Comparison of ENCODE assay signal across 21 cellular contexts in the genomic region with DNA sequence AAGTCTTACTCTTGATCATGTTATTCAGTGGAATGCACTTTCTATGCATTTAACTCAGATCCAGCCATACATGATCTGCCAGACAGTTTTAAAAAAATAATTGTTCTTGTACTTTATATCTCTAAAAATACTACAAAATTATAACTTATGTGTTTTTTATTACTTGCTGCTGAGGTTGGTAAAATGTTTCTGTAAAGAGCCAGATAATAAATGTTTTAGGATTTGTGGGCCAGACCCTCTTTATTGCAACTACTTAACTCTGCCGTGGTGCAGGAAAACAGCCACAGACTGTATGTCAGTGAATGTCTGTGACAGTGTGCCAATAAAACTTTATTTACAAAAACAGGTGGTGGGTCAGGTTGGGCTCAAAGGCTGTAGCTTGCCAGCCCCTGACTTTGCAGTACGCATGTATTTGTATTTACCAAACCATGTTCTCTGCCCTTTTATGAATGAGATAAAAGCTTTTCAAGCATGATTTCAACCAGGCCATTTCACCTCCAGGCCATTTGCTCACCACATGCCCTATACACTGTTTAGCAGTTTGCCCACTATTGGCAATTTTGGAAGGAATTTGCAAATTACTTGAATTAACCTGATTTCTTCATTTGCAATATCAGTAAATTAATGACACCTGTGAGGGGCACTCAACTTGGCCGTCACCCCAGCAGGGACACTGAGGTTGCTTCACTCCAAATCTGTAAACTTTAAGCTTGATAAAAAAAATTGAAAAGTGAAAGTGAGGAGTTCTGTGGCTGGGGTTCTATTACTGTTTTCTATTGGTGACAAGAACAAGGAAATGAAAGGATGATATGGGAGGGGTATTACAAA.
DNase-seq lines count a peak whose midpoint lies in the region; ATAC-seq and TF ChIP-seq lines count a peak whose summit lies in the region.
"Had no signal": no experiment of that assay in that cellular context is flagged by ENCODE, and none has a peak within 500 bp of the region (broad histone marks: within the 10 kb centered on the region; RNA-seq: fewer than 3 reads in every experiment).

No MANE protein-coding gene starts in this region.

- H3K4me2 ChIP-seq in SK-N-SH, result no peak overlapping the region
- H3K4me2 ChIP-seq: A549 had no signal

- H3K36me3 Mint-ChIP-seq in T-helper 17 cell (ENCODE audit: low read depth), result peaks cover 3% of the 10 kb centered on the region
- H3K36me3 Mint-ChIP-seq: CD4-positive, CD25-positive, alpha-beta regulatory T cell; T-cell had no signal

- ATAC-seq in SK-N-SH treated with all-trans-retinoic acid at 6 μM for 48 hours (no peak), HG03469 (IDR thresholded peaks at IDR 0.05; ENCODE audit: unreplicated experiment) (no peak), omental fat pad (ENCODE audit: low FRiP score) (no peak), T-helper 17 cell (no peak)
- ATAC-seq: A549, T-cell had no signal

- H3K36me3 ChIP-seq in SK-N-SH (replicated peaks in 1 of 2; ENCODE audit: control insufficient read depth in 1 of 2, insufficient read depth in 2 of 2, low read length in 1 of 2), result no peaks in the 10 kb centered on the region

- TF ChIP-seq EP300 in SK-N-SH (IDR thresholded peaks at IDR 0.05; ENCODE audit: borderline replicate concordance in 1 of 2, low read depth in 1 of 2, low read length in 1 of 2), result no peak

- no peak overlapping the region for H3K4me3 ChIP-seq in SK-N-SH (ENCODE audit: low read depth in 2 of 2, low read length in 1 of 2)
- H3K4me3 ChIP-seq: A549 had no signal

- POLR2A ChIA-PET in SK-N-SH (lab: Yijun Ruan, JAX), result no interaction called here

- H3K9ac ChIP-seq in SK-N-SH, result no peak overlapping the region

- no peaks in the 10 kb centered on the region for H3K9me2 ChIP-seq in SK-N-SH

- no peaks in the 10 kb centered on the region for H4K20me1 ChIP-seq in SK-N-SH (ENCODE audit: insufficient read depth)

- no peak overlapping the region for H3K27ac Mint-ChIP-seq in T-helper 17 cell
- H3K27ac Mint-ChIP-seq: B cell; CD4-positive, CD25-positive, alpha-beta regulatory T cell; HFFc6; T-cell had no signal

- H3K4me1 ChIP-seq in SK-N-SH (ENCODE audit: control insufficient read depth in 1 of 2, insufficient read depth in 2 of 2, low read depth in 1 of 2, low read length in 1 of 2), result peaks cover 16% of the 10 kb centered on the region in 2 experiments; a peak in 3 of 4 replicates

- H3K79me2 ChIP-seq in SK-N-SH (ENCODE audit: insufficient read depth), result no peaks in the 10 kb centered on the region

- H3K9me3 ChIP-seq in SK-N-SH (no peaks in the 10 kb centered on the region), T-helper 17 cell (ENCODE audit: control insufficient read depth, low read length, poor library complexity, severe bottlenecking) (no peaks in the 10 kb centered on the region)

- no peak overlapping the region for H3K27ac ChIP-seq in SK-N-SH (ENCODE audit: low read depth in 2 of 2, low read length in 1 of 2)

- H3K4me3 Mint-ChIP-seq in T-helper 17 cell, result no peak overlapping the region
- H3K4me3 Mint-ChIP-seq: B cell; CD4-positive, CD25-positive, alpha-beta regulatory T cell; HFFc6; T-cell had no signal

- no peaks in the 10 kb centered on the region for H3K27me3 ChIP-seq in SK-N-SH (ENCODE audit: insufficient read depth)

- peak; percentile 13 for DNase-seq in SK-N-SH
- peak; percentile 18 for DNase-seq in OCI-M1 (lab: John Stamatoyannopoulos, UW)
- peak; percentile 11 for DNase-seq in mesenteric fat pad (ENCODE audit: low spot score)
- no peak for DNase-seq in omental fat pad (ENCODE audit: low spot score)
- no peak for DNase-seq in NCI-H2081 (lab: John Stamatoyannopoulos, UW)
- DNase-seq in T-helper 17 cell, result no peak
- DNase-seq: CD4-positive, CD25-positive, alpha-beta regulatory T cell; GF-D8; H7; HFFc6; Kasumi-1; NCI-H1105 treated with DMSO at 0.1 percent for 48 hours; NCI-H2029 treated with DMSO at 0.1 percent for 48 hours; NCI-H2171 treated with DMSO at 0.1 percent for 48 hours; NCI-H526; SIG-M5; T-cell had no signal

- peaks cover 7% of the 10 kb centered on the region for H3K4me1 Mint-ChIP-seq in T-helper 17 cell
- H3K4me1 Mint-ChIP-seq: B cell; CD4-positive, CD25-positive, alpha-beta regulatory T cell; T-cell had no signal

- H3F3A ChIP-seq in SK-N-SH (replicated peaks; ENCODE audit: insufficient read depth), result no peaks in the 10 kb centered on the region

- CTCF ChIA-PET in SK-N-SH (lab: Yijun Ruan, JAX), result interaction anchor here (0.6 kb wide), 1 partner anchor 29 kb away, joined by 3 read pairs; no protein-coding TSS in a partner anchor

- 94% methylated on average over 3 of the region's 3 CpGs for WGBS in SK-N-SH (ENCODE audit: low lambda C conversion rate)

- no peak for TF ChIP-seq CTCF in SK-N-SH (IDR thresholded peaks at IDR 0.05)
- no peak for TF ChIP-seq CTCF in omental fat pad (IDR thresholded peaks at IDR 0.05)

- H2AFZ ChIP-seq in SK-N-SH (ENCODE audit: low read depth), result no peak overlapping the region

- no peak for TF ChIP-seq RAD21 in SK-N-SH (IDR thresholded peaks at IDR 0.05; ENCODE audit: low read length)

- H3K27me3 Mint-ChIP-seq in T-helper 17 cell, result peaks cover 28% of the 10 kb centered on the region

TF ChIP-seq in SK-N-SH, 30 proteins besides CTCF, POLR2A, EP300 and RAD21:
- TF ChIP-seq NFIC (IDR thresholded peaks at IDR 0.05; ENCODE audit: borderline replicate concordance), result no peak
- no peak for TF ChIP-seq NRF1 (IDR thresholded peaks at IDR 0.05; ENCODE audit: low read depth, low read length)
- no peak for TF ChIP-seq JUND (IDR thresholded peaks at IDR 0.05)
- no peak for TF ChIP-seq RFX5 (IDR thresholded peaks at IDR 0.05; ENCODE audit: low read length)
- TF ChIP-seq FOSL2 (IDR thresholded peaks at IDR 0.05; ENCODE audit: borderline replicate concordance, low read depth), result no peak
- no peak for TF ChIP-seq EZH2phosphoT487 (IDR thresholded peaks at IDR 0.05; ENCODE audit: borderline replicate concordance, low read depth)
- no peak for TF ChIP-seq RXRA (IDR thresholded peaks at IDR 0.05; ENCODE audit: borderline replicate concordance, low read depth)
- TF ChIP-seq SMC3 (IDR thresholded peaks at IDR 0.05; ENCODE audit: low read depth, low read length), result no peak
- no peak for TF ChIP-seq MXI1 (IDR thresholded peaks at IDR 0.05; ENCODE audit: low read depth, low read length)

TF ChIP-seq in SK-N-SH treated with all-trans-retinoic acid at 6 μM for 48 hours, 23 proteins besides CTCF, POLR2A, EP300 and RAD21 (continues in another document):
- TF ChIP-seq ZNF70 (CRISPR knock-in tag; IDR thresholded peaks at IDR 0.05) (no peak), PPARA (CRISPR knock-in tag; IDR thresholded peaks at IDR 0.05; ENCODE audit: borderline replicate concordance) (no peak), OSR1 (CRISPR knock-in tag; IDR thresholded peaks at IDR 0.05) (no peak), CSDC2 (CRISPR knock-in tag; IDR thresholded peaks at IDR 0.05) (no peak), ZNF565 (CRISPR knock-in tag; conservative IDR thresholded peaks at IDR 0.05; ENCODE audit: low read depth) (no peak), ZC3H10 (CRISPR knock-in tag; IDR thresholded peaks at IDR 0.05) (no peak), ZFP3 (CRISPR knock-in tag; IDR thresholded peaks at IDR 0.05) (no peak), RARB (CRISPR knock-in tag; IDR thresholded peaks at IDR 0.05) (no peak), GLIS3 (CRISPR knock-in tag; IDR thresholded peaks at IDR 0.05) (no peak), TOX (CRISPR knock-in tag; IDR thresholded peaks at IDR 0.05; ENCODE audit: borderline replicate concordance) (no peak), BACH2 (CRISPR knock-in tag; IDR thresholded peaks at IDR 0.05; ENCODE audit: borderline replicate concordance) (no peak)
- TF ChIP-seq, protein P1, sequence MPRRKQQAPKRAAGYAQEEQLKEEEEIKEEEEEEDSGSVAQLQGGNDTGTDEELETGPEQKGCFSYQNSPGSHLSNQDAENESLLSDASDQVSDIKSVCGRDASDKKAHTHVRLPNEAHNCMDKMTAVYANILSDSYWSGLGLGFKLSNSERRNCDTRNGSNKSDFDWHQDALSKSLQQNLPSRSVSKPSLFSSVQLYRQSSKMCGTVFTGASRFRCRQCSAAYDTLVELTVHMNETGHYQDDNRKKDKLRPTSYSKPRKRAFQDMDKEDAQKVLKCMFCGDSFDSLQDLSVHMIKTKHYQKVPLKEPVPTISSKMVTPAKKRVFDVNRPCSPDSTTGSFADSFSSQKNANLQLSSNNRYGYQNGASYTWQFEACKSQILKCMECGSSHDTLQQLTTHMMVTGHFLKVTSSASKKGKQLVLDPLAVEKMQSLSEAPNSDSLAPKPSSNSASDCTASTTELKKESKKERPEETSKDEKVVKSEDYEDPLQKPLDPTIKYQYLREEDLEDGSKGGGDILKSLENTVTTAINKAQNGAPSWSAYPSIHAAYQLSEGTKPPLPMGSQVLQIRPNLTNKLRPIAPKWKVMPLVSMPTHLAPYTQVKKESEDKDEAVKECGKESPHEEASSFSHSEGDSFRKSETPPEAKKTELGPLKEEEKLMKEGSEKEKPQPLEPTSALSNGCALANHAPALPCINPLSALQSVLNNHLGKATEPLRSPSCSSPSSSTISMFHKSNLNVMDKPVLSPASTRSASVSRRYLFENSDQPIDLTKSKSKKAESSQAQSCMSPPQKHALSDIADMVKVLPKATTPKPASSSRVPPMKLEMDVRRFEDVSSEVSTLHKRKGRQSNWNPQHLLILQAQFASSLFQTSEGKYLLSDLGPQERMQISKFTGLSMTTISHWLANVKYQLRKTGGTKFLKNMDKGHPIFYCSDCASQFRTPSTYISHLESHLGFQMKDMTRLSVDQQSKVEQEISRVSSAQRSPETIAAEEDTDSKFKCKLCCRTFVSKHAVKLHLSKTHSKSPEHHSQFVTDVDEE (CRISPR knock-in tag; IDR thresholded peaks at IDR 0.05), result no peak
- TF ChIP-seq, protein P2, sequence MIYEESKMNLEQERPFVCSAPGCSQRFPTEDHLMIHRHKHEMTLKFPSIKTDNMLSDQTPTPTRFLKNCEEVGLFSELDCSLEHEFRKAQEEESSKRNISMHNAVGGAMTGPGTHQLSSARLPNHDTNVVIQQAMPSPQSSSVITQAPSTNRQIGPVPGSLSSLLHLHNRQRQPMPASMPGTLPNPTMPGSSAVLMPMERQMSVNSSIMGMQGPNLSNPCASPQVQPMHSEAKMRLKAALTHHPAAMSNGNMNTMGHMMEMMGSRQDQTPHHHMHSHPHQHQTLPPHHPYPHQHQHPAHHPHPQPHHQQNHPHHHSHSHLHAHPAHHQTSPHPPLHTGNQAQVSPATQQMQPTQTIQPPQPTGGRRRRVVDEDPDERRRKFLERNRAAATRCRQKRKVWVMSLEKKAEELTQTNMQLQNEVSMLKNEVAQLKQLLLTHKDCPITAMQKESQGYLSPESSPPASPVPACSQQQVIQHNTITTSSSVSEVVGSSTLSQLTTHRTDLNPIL (CRISPR knock-in tag; IDR thresholded peaks at IDR 0.05; ENCODE audit: low read depth), result no peak

Comparison
In these comparisons a context has a peak if more than half of its experiments do, and no peak if none do; other contexts are left out.
1. DNase-seq: peak in SK-N-SH (single experiment), OCI-M1 (single experiment) and mesenteric fat pad (single experiment); none in omental fat pad (single experiment), NCI-H2081 (0 of 2) and T-helper 17 cell (0 of 3).